ENCODE assay signal across 8 cellular contexts in the genomic region with DNA sequence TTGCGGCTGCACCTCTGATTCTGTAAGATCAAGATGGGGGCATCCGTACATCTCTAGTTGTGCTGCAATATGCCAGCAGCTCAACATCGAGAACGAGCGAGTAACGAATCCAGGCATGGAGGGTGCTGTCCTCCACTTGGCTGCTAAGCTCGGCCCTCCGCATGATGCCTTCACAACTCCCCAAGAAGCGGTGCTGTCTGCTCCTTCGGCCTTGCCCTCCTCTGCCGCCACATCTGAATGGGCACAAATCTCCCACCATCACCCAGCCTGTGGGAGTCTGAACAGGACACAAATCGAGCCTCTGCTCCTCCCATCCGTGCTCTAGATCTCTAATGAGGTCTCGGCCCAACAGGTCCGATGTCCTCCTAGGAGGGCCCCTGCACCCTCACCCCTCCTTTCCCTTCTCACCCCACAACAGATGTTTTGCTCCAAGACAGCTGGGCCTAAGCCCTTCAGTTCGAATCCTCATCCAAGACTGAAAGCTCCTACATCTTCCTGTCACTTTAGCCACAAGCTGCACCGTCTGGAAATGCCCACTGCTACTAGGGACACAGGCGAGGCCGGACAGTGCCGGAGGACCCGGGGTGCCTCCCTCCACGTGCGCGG.
DNase-seq lines count a peak whose midpoint lies in the region; ATAC-seq lines count a peak whose summit lies in the region.

No MANE protein-coding gene starts in this region.

- H3K4me3 Mint-ChIP-seq in dendritic cell treated with granulocyte-macrophage colony-stimulating factor and Interleukin-4, amounts not matched to agents 40 ng/mL and 50 ng/mL, for 4 days, result peak overlapping the region; percentile 98
- peak overlapping the region; percentile 97 to 99 (median 98) for H3K4me3 Mint-ChIP-seq in naive thymus-derived CD8-positive, alpha-beta T cell

- DNase-seq in ELF-1 (ENCODE audit: low read depth, low spot score), result peak; percentile 2
- DNase-seq in NCI-H82 treated with DMSO at 0.1 percent for 48 hours (lab: John Stamatoyannopoulos, UW; ENCODE audit: unreplicated experiment), result peak; percentile 1
- DNase-seq in naive thymus-derived CD8-positive, alpha-beta T cell, result peak in 1 of 10 donors; percentile 3
- DNase-seq in NCI-H526 treated with DMSO at 0.1 percent for 48 hours (lab: John Stamatoyannopoulos, UW), result no peak
- DNase-seq in NCI-H1092 (lab: John Stamatoyannopoulos, UW), result no peak
- no peak for DNase-seq in pons (ENCODE audit: low spot score)
- no peak for DNase-seq in DMS79 (lab: John Stamatoyannopoulos, UW)

- intact Hi-C loops in dendritic cell treated with granulocyte-macrophage colony-stimulating factor and Interleukin-4, amounts not matched to agents 40 ng/mL and 50 ng/mL, for 4 days (cut with micrococcal nuclease), result loop anchor here (2.0 kb wide), 2 partner anchors 231 to 1097 kb away; a partner anchor contains a TSS

- H3K36me3 Mint-ChIP-seq in dendritic cell treated with granulocyte-macrophage colony-stimulating factor and Interleukin-4, amounts not matched to agents 40 ng/mL and 50 ng/mL, for 4 days (ENCODE audit: low read depth), result peaks cover 29% of the 10 kb centered on the region
- peaks cover 16 to 38% (median 35%) of the 10 kb centered on the region in 3 donors for H3K36me3 Mint-ChIP-seq in naive thymus-derived CD8-positive, alpha-beta T cell

- H3K27me3 Mint-ChIP-seq in dendritic cell treated with granulocyte-macrophage colony-stimulating factor and Interleukin-4, amounts not matched to agents 40 ng/mL and 50 ng/mL, for 4 days, result no peaks in the 10 kb centered on the region
- H3K27me3 Mint-ChIP-seq in naive thymus-derived CD8-positive, alpha-beta T cell, result no peaks in the 10 kb centered on the region

- POLR2A ChIA-PET in naive thymus-derived CD8-positive, alpha-beta T cell (lab: Charles Lee), result interaction anchor here (1.7 kb wide), 1 partner anchor 86 kb away, joined by 5 read pairs; no protein-coding TSS in a partner anchor

- peaks cover 20% of the 10 kb centered on the region for H3K4me1 Mint-ChIP-seq in dendritic cell treated with granulocyte-macrophage colony-stimulating factor and Interleukin-4, amounts not matched to agents 40 ng/mL and 50 ng/mL, for 4 days (ENCODE audit: low read depth)
- peaks cover 28 to 58% (median 49%) of the 10 kb centered on the region in 4 donors for H3K4me1 Mint-ChIP-seq in naive thymus-derived CD8-positive, alpha-beta T cell

- ATAC-seq in naive thymus-derived CD8-positive, alpha-beta T cell, result no peak

- H3K9me3 Mint-ChIP-seq in dendritic cell treated with granulocyte-macrophage colony-stimulating factor and Interleukin-4, amounts not matched to agents 40 ng/mL and 50 ng/mL, for 4 days, result peaks cover 5% of the 10 kb centered on the region
- H3K9me3 Mint-ChIP-seq in naive thymus-derived CD8-positive, alpha-beta T cell, result peaks cover 0 to 15% (median 8%) of the 10 kb centered on the region in 9 donors

- peak overlapping the region; percentile 85 for H3K27ac Mint-ChIP-seq in dendritic cell treated with granulocyte-macrophage colony-stimulating factor and Interleukin-4, amounts not matched to agents 40 ng/mL and 50 ng/mL, for 4 days
- peak overlapping the region; percentile 95 to 98 (median 97) for H3K27ac Mint-ChIP-seq in naive thymus-derived CD8-positive, alpha-beta T cell

Comparison
In these comparisons a context has a peak if more than half of its experiments do, and no peak if none do; other contexts are left out.
1. DNase-seq: peak in ELF-1 (single experiment) and NCI-H82 treated with DMSO at 0.1 percent for 48 hours (single experiment); none in NCI-H526 treated with DMSO at 0.1 percent for 48 hours (single experiment), NCI-H1092 (single experiment), pons (single experiment) and DMS79 (single experiment).